Comparison of ENCODE assay signal across 11 cellular contexts in the genomic region with DNA sequence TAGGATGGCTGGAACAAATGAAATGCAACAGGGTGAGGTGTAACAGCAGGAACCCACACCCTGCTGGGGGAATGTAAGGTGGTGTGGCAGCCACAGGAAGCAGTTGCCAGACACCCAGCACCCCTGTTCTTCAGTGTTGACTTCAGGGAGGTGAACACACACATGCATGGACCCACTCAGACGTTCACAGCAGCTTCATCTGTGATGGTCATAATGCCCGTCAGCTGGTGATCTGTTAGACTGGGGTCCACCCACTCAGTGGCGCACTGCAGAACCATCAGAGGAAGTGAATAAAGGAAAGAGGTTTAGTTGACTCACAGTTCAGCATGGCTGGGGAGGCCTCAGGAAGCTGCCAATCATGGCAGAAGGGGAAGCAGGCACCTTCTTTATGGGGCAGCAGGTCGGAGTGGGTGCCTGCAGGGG. TPM values are rescaled to one million over a fixed set of nuclear protein-coding genes. Genes with fewer than 3 reads are reported as not detected.
DNase-seq lines count a peak whose midpoint lies in the region; ATAC-seq lines count a peak whose summit lies in the region.
"Had no signal": no experiment of that assay in that cellular context is flagged by ENCODE, and none has a peak within 500 bp of the region (broad histone marks: within the 10 kb centered on the region; RNA-seq: fewer than 3 reads in every experiment).

No MANE protein-coding gene starts in this region.

- H3K4me1 Mint-ChIP-seq in activated CD4-positive, alpha-beta T cell treated with anti-CD3 and anti-CD28 coated beads, Interleukin-2, amount 10 ng/mL, durations not matched to agents 7 days and 5 days, result peaks cover 20% of the 10 kb centered on the region
- peaks cover 29 to 33% of the 10 kb centered on the region in 2 donors for H3K4me1 Mint-ChIP-seq in immature natural killer cell
- H3K4me1 Mint-ChIP-seq: brain, nephron had no signal

- H3K9me3 Mint-ChIP-seq in activated CD4-positive, alpha-beta T cell treated with anti-CD3 and anti-CD28 coated beads, Interleukin-2, amount 10 ng/mL, durations not matched to agents 7 days and 5 days, result no peaks in the 10 kb centered on the region
- H3K9me3 Mint-ChIP-seq in immature natural killer cell, result no peaks in the 10 kb centered on the region

- DNase-seq in activated effector memory CD4-positive, alpha-beta T cell treated with anti-CD3 and anti-CD28 coated beads, Interleukin-2, amount 50 U/mL, for 16 hours, result peak; percentile 67
- DNase-seq in activated effector memory CD4-positive, alpha-beta T cell treated with Interleukin-2 at 50 U/mL for 16 hours, result no peak
- DNase-seq in activated CD4-positive, alpha-beta T cell treated with anti-CD3 and anti-CD28 coated beads, Interleukin-2, amount 10 ng/mL, durations not matched to agents 7 days and 5 days, result peak; percentile 38
- peak; percentile 64 to 74 (median 72) for DNase-seq in immature natural killer cell
- DNase-seq in stimulated activated naive CD8-positive, alpha-beta T cell treated with anti-CD3 and anti-CD28 coated beads, Interleukin-15, Interleukin-2, amounts not matched to agents 100 U/mL and 50 U/mL, for 24 hours, result peak; percentile 71
- DNase-seq: NCI-H2029 had no signal

- no peak overlapping the region for H3K4me3 Mint-ChIP-seq in activated CD4-positive, alpha-beta T cell treated with anti-CD3 and anti-CD28 coated beads, Interleukin-2, amount 10 ng/mL, durations not matched to agents 7 days and 5 days
- H3K4me3 Mint-ChIP-seq in immature natural killer cell, result peak overlapping the region; percentile 19 to 81 (median 66)
- H3K4me3 Mint-ChIP-seq: brain, nephron had no signal

- CTCF ChIA-PET in activated CD4-positive, alpha-beta T cell treated with anti-CD3 and anti-CD28 coated beads, Interleukin-2, amount 10 ng/mL, durations not matched to agents 7 days and 5 days (lab: Charles Lee), result interaction anchor here (1.2 to 2.7 kb wide), 5 partner anchors 14 to 163 kb away, joined by 3 to 9 read pairs (median 4); no protein-coding TSS in a partner anchor

- ATAC-seq in stimulated activated naive CD8-positive, alpha-beta T cell treated with anti-CD3 and anti-CD28 coated beads, Interleukin-15, Interleukin-2, amounts not matched to agents 100 U/mL and 50 U/mL, for 24 hours, result peak; percentile 83
- no peak for ATAC-seq in HG02970 (IDR thresholded peaks at IDR 0.05; ENCODE audit: low FRiP score, unreplicated experiment)
- no peak for ATAC-seq in GM19463 (IDR thresholded peaks at IDR 0.05; ENCODE audit: unreplicated experiment)
- ATAC-seq in HG03045 (IDR thresholded peaks at IDR 0.05; ENCODE audit: unreplicated experiment), result no peak

- POLR2A ChIA-PET in activated CD4-positive, alpha-beta T cell treated with anti-CD3 and anti-CD28 coated beads, Interleukin-2, amount 10 ng/mL, durations not matched to agents 7 days and 5 days (lab: Charles Lee), result no interaction called here

- H3K36me3 Mint-ChIP-seq in activated CD4-positive, alpha-beta T cell treated with anti-CD3 and anti-CD28 coated beads, Interleukin-2, amount 10 ng/mL, durations not matched to agents 7 days and 5 days (ENCODE audit: low read depth), result peaks cover 8% of the 10 kb centered on the region
- H3K36me3 Mint-ChIP-seq in immature natural killer cell, result peaks cover 0 to 3% (median 0%) of the 10 kb centered on the region in 3 donors

- H3K27ac Mint-ChIP-seq in activated CD4-positive, alpha-beta T cell treated with anti-CD3 and anti-CD28 coated beads, Interleukin-2, amount 10 ng/mL, durations not matched to agents 7 days and 5 days, result peak overlapping the region; percentile 86
- H3K27ac Mint-ChIP-seq in immature natural killer cell, result peak overlapping the region; percentile 73 to 94 (median 88)
- H3K27ac Mint-ChIP-seq: nephron had no signal

- H3K27me3 Mint-ChIP-seq in activated CD4-positive, alpha-beta T cell treated with anti-CD3 and anti-CD28 coated beads, Interleukin-2, amount 10 ng/mL, durations not matched to agents 7 days and 5 days, result no peaks in the 10 kb centered on the region
- H3K27me3 Mint-ChIP-seq in immature natural killer cell (ENCODE audit: low read depth in 3 of 3), result peaks cover 0 to 12% (median 0%) of the 10 kb centered on the region in 3 donors
- H3K27me3 Mint-ChIP-seq: brain had no signal

RNA-seq across cellular contexts. Expression of gene TEX22, which starts 22.7 kb away (rescaled TPM):
- total RNA-seq in activated CD4-positive, alpha-beta T cell treated with anti-CD3 and anti-CD28 coated beads, Interleukin-2, amount 10 ng/mL, durations not matched to agents 7 days and 5 days, result 1 to 10 TPM; 2.8 to 3.9 TPM
- 1 to 10 TPM in 1 of 3 donors, under 1 TPM in 2; 0.52 to 1.0 (median 0.79) TPM for polyA plus RNA-seq in immature natural killer cell

RNA-seq across cellular contexts. Expression of gene MTA1, which starts 44.0 kb away (rescaled TPM):
- 100 to 1,000 TPM; 119 to 131 TPM for total RNA-seq in activated CD4-positive, alpha-beta T cell treated with anti-CD3 and anti-CD28 coated beads, Interleukin-2, amount 10 ng/mL, durations not matched to agents 7 days and 5 days
- polyA plus RNA-seq in immature natural killer cell, result 1 to 10 TPM in 2 of 3 donors, under 1 TPM in 1; 0.82 to 3.0 (median 2.8) TPM
